ENCODE assay signal across 8 cellular contexts in the genomic region with DNA sequence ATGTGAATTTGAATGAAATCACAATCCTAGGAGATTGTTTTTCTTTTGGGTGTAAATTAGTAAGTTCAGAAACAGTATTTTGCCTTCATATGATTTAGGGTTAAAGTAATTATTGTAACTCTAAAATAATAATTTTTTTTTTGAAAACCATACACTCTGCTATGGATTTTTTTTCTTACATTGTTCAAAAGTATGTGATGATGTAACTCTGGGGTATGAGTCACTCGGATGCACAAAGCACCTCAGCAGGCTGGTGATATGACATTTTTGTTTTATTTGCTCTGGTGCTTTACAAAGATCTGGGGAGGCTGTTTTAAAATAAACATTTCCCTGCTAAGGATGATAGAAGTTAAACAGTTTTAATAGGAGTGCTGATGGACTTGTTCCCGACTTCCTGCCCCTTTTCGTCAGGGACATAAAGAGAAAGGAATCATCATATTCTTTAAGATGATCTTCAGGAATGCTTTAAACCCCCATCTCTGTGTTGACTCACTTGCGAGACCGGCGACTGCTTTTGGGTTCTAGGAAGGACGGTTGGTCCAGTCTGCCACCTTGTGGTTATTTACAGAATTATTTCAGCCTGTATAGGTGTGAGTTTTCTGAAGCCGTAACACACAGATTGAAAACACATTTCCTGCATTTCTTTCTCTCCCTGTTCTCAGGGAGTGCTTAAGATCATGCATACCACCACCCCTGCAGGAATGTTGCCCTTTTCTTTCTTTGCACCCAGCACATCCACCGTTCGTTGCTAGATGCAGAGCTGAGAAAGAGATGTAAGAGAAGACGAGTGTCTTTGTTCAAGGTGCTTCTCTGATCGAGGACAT.
DNase-seq lines count a peak whose midpoint lies in the region; ATAC-seq and TF ChIP-seq lines count a peak whose summit lies in the region.

No MANE protein-coding gene starts in this region.

- POLR2A ChIA-PET in BJ (lab: Charles Lee) = no interaction called here

- H3K4me3 ChIP-seq in BJ (ENCODE audit: low read depth, low read length) = 0 out of 2 replicates have a peak overlapping the region, but pooled peaks have one; percentile 0
- peak overlapping the region in 56 of 59 donors; percentile 5 to 62 (median 36) for H3K4me3 ChIP-seq in dorsolateral prefrontal cortex
- H3K4me3 ChIP-seq in lung = no peak overlapping the region

- H3K27me3 ChIP-seq in BJ (ENCODE audit: control insufficient read depth, insufficient read depth, low read length) (no peaks in the 10 kb centered on the region), dorsolateral prefrontal cortex (no peaks in the 10 kb centered on the region), lung (ENCODE audit: control insufficient read depth, insufficient read depth) (no peaks in the 10 kb centered on the region)

- CTCF ChIA-PET in BJ (lab: Yijun Ruan, JAX) = interaction anchor here (0.6 to 1.0 kb wide), 12 partner anchors 10 to 451 kb away, joined by 3 to 8 read pairs (median 3); no protein-coding TSS in a partner anchor

- H3K4me1 ChIP-seq in lung (ENCODE audit: control insufficient read depth in 2 of 2, insufficient read depth in 2 of 2, low read length in 2 of 2) = peaks cover 12 to 30% of the 10 kb centered on the region in 2 donors

- intact Hi-C loops in dorsolateral prefrontal cortex (cut with DNase I) = loop anchor here (2.0 to 5.0 kb wide), 4 partner anchors 73 to 453 kb away; partner anchors contain the start of genes PPID (in 1 of the 2) and RAPGEF2 (in 1 of the 2)

- DNase-seq in BJ (ENCODE audit: low read depth) (peak; percentile 71), NCI-H460 (ENCODE audit: extremely low read depth, low read depth) (peak; percentile 75), dorsolateral prefrontal cortex (peak in 7 of 10 donors; percentile 54 to 75 (median 59)), lung (ENCODE audit: low spot score) (peak; percentile 66)
- peak; percentile 63 to 65 for DNase-seq in activated CD4-positive, alpha-beta T cell treated with anti-CD3 and anti-CD28 coated beads for 4 hours
- DNase-seq in stimulated activated CD8-positive, alpha-beta memory T cell treated with anti-CD3 and anti-CD28 coated beads, Interleukin-12 subunit alpha, Interleukin-12 subunit beta, amount 100 ng/mL, for 1 hour (ENCODE audit: low read depth) = peak; percentile 17

- TF ChIP-seq CTCF in BJ (IDR thresholded peaks at IDR 0.05; ENCODE audit: insufficient read depth, low read depth, low read length) (peak; percentile 66), dorsolateral prefrontal cortex (IDR thresholded peaks at IDR 0.05 in 54 of 56, conservative IDR thresholded peaks at IDR 0.05 in 2 of 56; ENCODE audit: low read depth in 1 of 56, partially characterized antibody in 56 of 56) (peak; percentile 57 to 96 (median 88)), lung (IDR thresholded peaks at IDR 0.05; ENCODE audit: control extremely low read depth, extremely low read depth) (peak; percentile 77)

- H3K36me3 ChIP-seq in BJ (ENCODE audit: control insufficient read depth, insufficient read depth, low read length) (no peaks in the 10 kb centered on the region), lung (ENCODE audit: control insufficient read depth in 2 of 2, insufficient read depth in 2 of 2, low read length in 2 of 2) (no peaks in the 10 kb centered on the region)

- no peaks in the 10 kb centered on the region for H3K9me3 ChIP-seq in lung (ENCODE audit: control insufficient read depth in 2 of 2, insufficient read depth in 1 of 2, low read length in 1 of 2)

- peak overlapping the region in 46 of 59 donors; percentile 0 to 78 (median 46) for H3K27ac ChIP-seq in dorsolateral prefrontal cortex
- peak overlapping the region; percentile 27 to 41 for H3K27ac ChIP-seq in lung (ENCODE audit: low read depth in 1 of 2, low read length in 1 of 2)

- ATAC-seq in GM19025 (IDR thresholded peaks at IDR 0.05; ENCODE audit: low read depth, unreplicated experiment) (peak; percentile 55), HG03342 (IDR thresholded peaks at IDR 0.05; ENCODE audit: unreplicated experiment) (peak; percentile 49), lung (ENCODE audit: insufficient read depth, low FRiP score) (peak; percentile 91)

- 8% methylated on average over 12 of the region's 12 CpGs for WGBS in lung, 2 donors

Comparison
In these comparisons a context has a peak if more than half of its experiments do, and no peak if none do; other contexts are left out.
1. DNase-seq: peak in every context shown above with its lines; median percentile 75 in NCI-H460; 71 in BJ; 66 in lung; 64 in activated CD4-positive, alpha-beta T cell treated with anti-CD3 and anti-CD28 coated beads for 4 hours; 59 in dorsolateral prefrontal cortex; 17 in stimulated activated CD8-positive, alpha-beta memory T cell treated with anti-CD3 and anti-CD28 coated beads, Interleukin-12 subunit alpha, Interleukin-12 subunit beta, amount 100 ng/mL, for 1 hour.